Comparison of ENCODE assay signal across 1 cellular context in genomic region chr1:78043436-78043835, GRCh38.
TF ChIP-seq lines count a peak whose summit lies in the region.

No MANE protein-coding gene starts in this region.

TF ChIP-seq in HepG2, 621 proteins besides CTCF, POLR2A, EP300 and RAD21:
- no peak for TF ChIP-seq REL (CRISPR knock-in tag; conservative IDR thresholded peaks at IDR 0.05)
- TF ChIP-seq MAFK (conservative IDR thresholded peaks at IDR 0.05 in 1 of 2, IDR thresholded peaks at IDR 0.05 in 1 of 2; ENCODE audit: low read length in 2 of 2), result 0 out of 4 replicates have a peak, but pooled peaks of 1 of the 2 experiments have one; percentile 3
- TF ChIP-seq STAG1 (CRISPR knock-in tag; IDR thresholded peaks at IDR 0.05), result no peak
